Comparison of ENCODE assay signal across 23 cellular contexts in the genomic region with DNA sequence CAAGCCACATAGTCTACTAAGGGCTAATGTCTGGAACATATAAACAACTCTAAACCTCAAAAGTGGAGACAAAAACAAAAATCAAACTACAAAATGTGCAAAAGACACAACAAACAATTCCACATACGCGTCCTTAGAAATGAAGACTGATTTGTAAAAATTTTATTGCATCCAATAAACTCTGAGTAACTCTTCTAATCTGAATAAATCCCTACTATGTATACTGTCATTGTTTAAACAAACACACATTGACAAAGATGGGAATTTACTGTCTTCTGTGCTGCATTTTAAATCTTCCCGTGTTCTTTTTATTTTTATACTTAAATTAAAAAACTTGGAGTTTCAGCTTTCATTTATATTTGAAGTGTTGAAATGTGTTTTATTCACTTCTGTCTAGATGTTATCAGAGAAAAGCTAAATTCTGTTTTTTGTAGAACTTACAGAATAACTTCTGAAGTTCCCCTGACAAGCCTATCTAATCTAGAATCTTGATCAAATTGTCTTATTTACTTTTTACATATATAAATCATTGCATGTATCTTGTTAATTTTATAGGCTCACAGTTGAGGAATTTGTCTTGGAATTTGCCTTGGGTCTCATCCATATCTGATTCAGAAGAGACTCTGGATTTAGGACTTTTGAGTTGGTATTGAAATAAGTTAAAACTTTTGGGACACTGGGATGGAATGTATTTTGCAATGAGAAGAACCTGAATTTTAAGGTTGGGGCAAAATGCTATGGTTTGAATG.
"Had no signal": no experiment of that assay in that cellular context is flagged by ENCODE, and none has a peak within 500 bp of the region (broad histone marks: within the 10 kb centered on the region; RNA-seq: fewer than 3 reads in every experiment).

No MANE protein-coding gene starts in this region.

- H3K4me1 ChIP-seq: neural progenitor cell, parathyroid adenoma, psoas muscle, right lobe of liver, sigmoid colon, stomach, thyroid gland, tibial nerve, upper lobe of left lung, vagina had no signal

- H3K4me2 ChIP-seq: neural progenitor cell had no signal

- H3K27ac ChIP-seq: neural progenitor cell, ovary, parathyroid adenoma, psoas muscle, right lobe of liver, sigmoid colon, stomach, thoracic aorta, thyroid gland, tibial nerve, upper lobe of left lung, vagina had no signal

- DNase-seq: occipital lobe; ovary; posterior cingulate gyrus; psoas muscle; right cardiac atrium; right lobe of liver; sigmoid colon; small intestine; stimulated activated CD4-positive, alpha-beta T cell treated with anti-CD3 and anti-CD28 coated beads, Interleukin-15, amount 100 ng/mL, for 24 hours; stimulated activated CD4-positive, alpha-beta T cell treated with anti-CD3 and anti-CD28 coated beads, Interleukin-2, amount 100 ng/mL, for 24 hours; stimulated activated CD4-positive, alpha-beta T cell treated with anti-CD3 and anti-CD28 coated beads, Interleukin-2, amount 100 ng/mL, for 48 hours; stimulated activated CD4-positive, alpha-beta T cell treated with anti-CD3 and anti-CD28 coated beads, Interleukin-4, amount 100 ng/mL, for 24 hours; stimulated activated naive B cell treated with anti-CD40 and anti-IgM and Interleukin-4, amounts not matched to agents 10 μg/mL and 1 μg/mL and 100 μg/mL, for 72 hours; stimulated activated naive CD4-positive, alpha-beta T cell treated with Interleukin-2 at 50 U/mL for 16 hours; stomach; thyroid gland; upper lobe of left lung had no signal

- H2AFZ ChIP-seq: neural progenitor cell, parathyroid adenoma had no signal

- H3K9me3 ChIP-seq: ovary, psoas muscle, right lobe of liver, sigmoid colon, stomach, thoracic aorta, thyroid gland, upper lobe of left lung, vagina had no signal

- H3K27me3 ChIP-seq: neural progenitor cell, ovary, right lobe of liver, sigmoid colon, stomach, thyroid gland, tibial nerve, upper lobe of left lung, vagina had no signal

- H3K79me2 ChIP-seq: parathyroid adenoma had no signal

- H3K36me3 ChIP-seq: neural progenitor cell, ovary, right lobe of liver, sigmoid colon, stomach, thoracic aorta, thyroid gland, tibial nerve, upper lobe of left lung, vagina had no signal

- H3K4me3 ChIP-seq: neural progenitor cell, ovary, psoas muscle, right lobe of liver, sigmoid colon, stomach, thoracic aorta, thyroid gland, tibial nerve, upper lobe of left lung, vagina had no signal

- H3K9ac ChIP-seq: neural progenitor cell, parathyroid adenoma had no signal

- FAIRE-seq: small intestine, urothelium cell line had no signal
